In the genomic region with DNA sequence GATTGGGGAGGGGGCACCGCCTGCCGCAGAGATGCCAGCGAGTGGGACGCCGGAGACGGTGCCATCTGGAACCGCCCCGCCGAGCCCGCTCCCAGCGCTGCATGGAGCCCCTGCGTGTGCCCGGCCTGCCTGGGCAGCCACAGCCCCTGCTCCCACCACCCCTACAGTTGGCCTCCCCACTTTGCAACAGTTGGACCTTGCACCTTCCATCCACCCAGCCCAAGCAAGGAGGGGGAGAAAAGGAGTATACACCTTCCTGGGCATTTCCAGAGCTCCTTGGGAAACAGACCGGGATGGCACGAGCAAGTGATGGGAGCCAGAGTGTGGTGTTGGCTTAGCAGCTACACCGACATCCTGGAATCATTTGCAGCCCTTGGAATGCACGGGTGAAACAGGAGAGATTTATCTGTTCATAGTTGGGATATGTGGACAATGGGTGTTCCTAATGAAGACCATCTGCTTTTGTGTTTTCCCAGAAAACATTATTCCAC, we compare ENCODE assay signal across 19 cellular contexts. TPM values are rescaled to one million over a fixed set of nuclear protein-coding genes. Genes with fewer than 3 reads are reported as not detected.
DNase-seq lines count a peak whose midpoint lies in the region; ATAC-seq and TF ChIP-seq lines count a peak whose summit lies in the region.
"Had no signal": no experiment of that assay in that cellular context is flagged by ENCODE, and none has a peak within 500 bp of the region (broad histone marks: within the 10 kb centered on the region; RNA-seq: fewer than 3 reads in every experiment).

No MANE protein-coding gene starts in this region.

- H3K36me3 ChIP-seq in skeletal muscle tissue (ENCODE audit: control insufficient read depth in 3 of 3, insufficient read depth in 3 of 3, low read length in 3 of 3) (no peaks in the 10 kb centered on the region), neural progenitor cell (no peaks in the 10 kb centered on the region)

- H3K4me2 ChIP-seq in neural progenitor cell = no peak overlapping the region

- peak; percentile 83 for DNase-seq in GM03348 (ENCODE audit: low spot score)
- DNase-seq in fibroblast of gingiva (ENCODE audit: low read depth) = peak; percentile 51
- peak in 2 of 3 donors; percentile 64 to 68 for DNase-seq in right cardiac atrium
- DNase-seq in stimulated activated CD4-positive, alpha-beta T cell treated with anti-CD3 and anti-CD28 coated beads, Interleukin-4, amount 100 ng/mL, for 4 hours = no peak
- no peak for DNase-seq in osteocyte (ENCODE audit: extremely low spot score, unreplicated experiment)
- no peak for DNase-seq in neural progenitor cell (ENCODE audit: low spot score)
- no peak for DNase-seq in stimulated activated CD4-positive, alpha-beta T cell treated with anti-CD3 and anti-CD28 coated beads, Interleukin-2, amount 100 ng/mL, for 24 hours
- DNase-seq: activated CD4-positive, alpha-beta T cell treated with anti-CD3 and anti-CD28 coated beads, Interleukin-2, amount 50 U/mL, for 4 hours; activated naive CD4-positive, alpha-beta T cell treated with anti-CD3 and anti-CD28 coated beads, Interleukin-2, amount 50 U/mL, for 16 hours; activated T-cell treated with anti-CD3 and anti-CD28 coated beads for 4 hours; EL; NCI-H2029 treated with DMSO at 0.1 percent for 48 hours; stimulated activated naive CD4-positive, alpha-beta T cell treated with Interleukin-2 at 50 U/mL for 16 hours; T-helper 1 cell had no signal

- peak in 1 of 2 donors; percentile 42 for ATAC-seq in right cardiac atrium
- ATAC-seq: HCT116 had no signal

- H3K27ac Mint-ChIP-seq in osteocyte (ENCODE audit: unreplicated experiment) (no peak overlapping the region), neural progenitor cell (no peak overlapping the region)
- H3K27ac Mint-ChIP-seq: progenitor cell of endocrine pancreas had no signal

- H3K9me3 ChIP-seq in right cardiac atrium (ENCODE audit: control insufficient read depth, low read length) (no peaks in the 10 kb centered on the region), skeletal muscle tissue (ENCODE audit: control insufficient read depth in 3 of 3, low read length in 3 of 3) (no peaks in the 10 kb centered on the region), neural progenitor cell (ENCODE audit: low read depth) (no peaks in the 10 kb centered on the region)

- H3K27me3 ChIP-seq in right cardiac atrium (ENCODE audit: control insufficient read depth, insufficient read depth) = no peaks in the 10 kb centered on the region
- H3K27me3 ChIP-seq in skeletal muscle tissue (ENCODE audit: control insufficient read depth in 3 of 3, insufficient read depth in 3 of 3, low read length in 3 of 3) = peaks cover 2 to 18% (median 12%) of the 10 kb centered on the region in 3 donors
- peaks cover 81% of the 10 kb centered on the region for H3K27me3 ChIP-seq in neural progenitor cell

- no peaks in the 10 kb centered on the region for H3K79me2 ChIP-seq in neural progenitor cell (ENCODE audit: low read depth)

- H3K4me1 Mint-ChIP-seq in osteocyte (ENCODE audit: unreplicated experiment) = peaks cover 8% of the 10 kb centered on the region
- H3K4me1 Mint-ChIP-seq in neural progenitor cell = peaks cover 70% of the 10 kb centered on the region

- H3K36me3 Mint-ChIP-seq in osteocyte (ENCODE audit: unreplicated experiment) (no peaks in the 10 kb centered on the region), neural progenitor cell (no peaks in the 10 kb centered on the region)

- peaks cover 19% of the 10 kb centered on the region for H4K20me1 ChIP-seq in neural progenitor cell (ENCODE audit: low read depth)

- intact Hi-C loops in right cardiac atrium (cut with DNase I) = no loop called here

- H3F3A ChIP-seq in neural progenitor cell (ENCODE audit: low read depth) = peaks cover 6% of the 10 kb centered on the region

- H3K9ac ChIP-seq in skeletal muscle tissue (ENCODE audit: low read depth in 1 of 3, low read length in 3 of 3) (peak overlapping the region in 2 of 3 donors; percentile 26 to 63), neural progenitor cell (no peak overlapping the region)

- H3K27me3 Mint-ChIP-seq in osteocyte (ENCODE audit: unreplicated experiment) (peaks cover 61% of the 10 kb centered on the region), neural progenitor cell (ENCODE audit: insufficient read depth, low read depth) (peaks cover 26% of the 10 kb centered on the region)

- H2AFZ ChIP-seq in neural progenitor cell (replicated peaks) = no peak overlapping the region

- H3K4me3 ChIP-seq in right cardiac atrium (ENCODE audit: low read length) (no peak overlapping the region), skeletal muscle tissue (ENCODE audit: low read length in 3 of 3) (peak overlapping the region; percentile 23 to 62 (median 54)), neural progenitor cell (no peak overlapping the region)

- H3K4me1 ChIP-seq in right cardiac atrium (ENCODE audit: control insufficient read depth, insufficient read depth, low read length) (peaks cover 7% of the 10 kb centered on the region), skeletal muscle tissue (ENCODE audit: control insufficient read depth in 3 of 3, insufficient read depth in 3 of 3, low read length in 3 of 3) (peaks cover 33 to 82% (median 42%) of the 10 kb centered on the region in 3 donors), neural progenitor cell (peaks cover 35% of the 10 kb centered on the region)

- TF ChIP-seq CTCF in osteocyte (IDR thresholded peaks at IDR 0.05) = no peak
- TF ChIP-seq CTCF in neural progenitor cell (IDR thresholded peaks at IDR 0.05) = no peak

- no peaks in the 10 kb centered on the region for H3K9me3 Mint-ChIP-seq in osteocyte (ENCODE audit: unreplicated experiment)
- H3K9me3 Mint-ChIP-seq in neural progenitor cell = no peaks in the 10 kb centered on the region

- H3K27ac ChIP-seq in right cardiac atrium (ENCODE audit: low read length) (peak overlapping the region; percentile 87), skeletal muscle tissue (ENCODE audit: low read depth, low read length) (peak overlapping the region; percentile 71), neural progenitor cell (no peak overlapping the region)

- H3K4me3 Mint-ChIP-seq in osteocyte (ENCODE audit: unreplicated experiment) = no peak overlapping the region
- no peak overlapping the region for H3K4me3 Mint-ChIP-seq in neural progenitor cell

- 36% methylated on average over 17 of the region's 17 CpGs for WGBS in right cardiac atrium

RNA-seq across cellular contexts. Expression of a gene that starts 10.5 kb away (rescaled TPM):
- total RNA-seq in right cardiac atrium = 1 to 10 TPM; 4.4 to 9.7 (median 7.7) TPM
- polyA plus RNA-seq in right cardiac atrium = 8.5 TPM
- total RNA-seq in skeletal muscle tissue = 33.4 TPM
- total RNA-seq in osteocyte = 0.59 and 0.63 TPM in 2 replicates
- total RNA-seq in neural progenitor cell (ENCODE audit: low replicate concordance) = 0.15 and 0.40 TPM in 2 replicates
- total RNA-seq: liver, NCI-H460 had no signal

Comparison
In these comparisons a context has a peak if more than half of its experiments do, and no peak if none do; other contexts are left out.
1. DNase-seq: peak in GM03348 (single experiment), fibroblast of gingiva (single experiment) and right cardiac atrium (2 of 3); none in stimulated activated CD4-positive, alpha-beta T cell treated with anti-CD3 and anti-CD28 coated beads, Interleukin-4, amount 100 ng/mL, for 4 hours (0 of 2), osteocyte (single experiment), neural progenitor cell (single experiment) and stimulated activated CD4-positive, alpha-beta T cell treated with anti-CD3 and anti-CD28 coated beads, Interleukin-2, amount 100 ng/mL, for 24 hours (0 of 2).
2. H3K4me3 ChIP-seq: peak in skeletal muscle tissue (3 of 3); none in right cardiac atrium (single experiment) and neural progenitor cell (single experiment).